30 cellular contexts compared by ENCODE assay signal in genomic region chr13:85841427-85841826, GRCh38. TPM values are rescaled to one million over a fixed set of nuclear protein-coding genes. Genes with fewer than 3 reads are reported as not detected.
"Had no signal": no experiment of that assay in that cellular context is flagged by ENCODE, and none has a peak within 500 bp of the region (broad histone marks: within the 10 kb centered on the region; RNA-seq: fewer than 3 reads in every experiment).

No MANE protein-coding gene starts in this region.

- H3K27ac ChIP-seq: body of pancreas, brain microvascular endothelial cell, breast epithelium, WERI-Rb-1 had no signal

- H3K27me3 ChIP-seq: body of pancreas, brain microvascular endothelial cell, breast epithelium had no signal

- H3K4me3 ChIP-seq: body of pancreas, breast epithelium had no signal

- ATAC-seq: activated CD4-positive, alpha-beta T cell treated with anti-CD3 and anti-CD28 coated beads for 36 hours; activated CD4-positive, CD25-positive, alpha-beta regulatory T cell treated with anti-CD3 and anti-CD28 coated beads, Interleukin-2, amount 50 U/mL, for 24 hours; activated CD8-positive, alpha-beta memory T cell treated with anti-CD3 and anti-CD28 coated beads, Interleukin-2, amount 10 ng/mL, durations not matched to agents 7 days and 5 days; activated CD8-positive, alpha-beta T cell treated with anti-CD3 and anti-CD28 coated beads, Interleukin-2, amount 10 ng/mL, durations not matched to agents 7 days and 5 days; activated naive CD8-positive, alpha-beta T cell treated with anti-CD3 and anti-CD28 coated beads, Interleukin-2, amount 50 U/mL, for 24 hours; body of pancreas; WTC11 had no signal

- H3K36me3 ChIP-seq: brain microvascular endothelial cell, breast epithelium, WERI-Rb-1 had no signal

- H3K9me3 ChIP-seq: body of pancreas, breast epithelium had no signal

- DNase-seq: activated CD4-positive, alpha-beta memory T cell treated with anti-CD3 and anti-CD28 coated beads, Interleukin-2, amount 10 ng/mL, durations not matched to agents 7 days and 5 days; activated CD4-positive, alpha-beta T cell treated with anti-CD3 and anti-CD28 coated beads for 1 hour; activated CD4-positive, alpha-beta T cell treated with anti-CD3 and anti-CD28 coated beads for 36 hours; activated CD4-positive, alpha-beta T cell treated with anti-CD3 and anti-CD28 coated beads for 48 hours; activated CD4-positive, alpha-beta T cell treated with anti-CD3 and anti-CD28 coated beads, Interleukin-2, amount 10 ng/mL, durations not matched to agents 7 days and 5 days; activated CD4-positive, alpha-beta T cell treated with anti-CD3 and anti-CD28 coated beads, Interleukin-2, amount 50 U/mL, for 48 hours; activated CD4-positive, CD25-positive, alpha-beta regulatory T cell; activated CD8-positive, alpha-beta memory T cell treated with anti-CD3 and anti-CD28 coated beads for 24 hours; activated CD8-positive, alpha-beta memory T cell treated with anti-CD3 and anti-CD28 coated beads, Interleukin-2, amount 10 ng/mL, durations not matched to agents 7 days and 5 days; activated CD8-positive, alpha-beta memory T cell treated with anti-CD3 and anti-CD28 coated beads, Interleukin-2, amount 50 U/mL, for 48 hours; activated CD8-positive, alpha-beta T cell treated with anti-CD3 and anti-CD28 coated beads, Interleukin-2, amount 10 ng/mL, durations not matched to agents 7 days and 5 days; activated effector memory CD4-positive, alpha-beta T cell treated with Interleukin-2 at 50 U/mL for 16 hours; activated gamma-delta T cell; activated naive CD4-positive, alpha-beta T cell treated with anti-CD3 and anti-CD28 coated beads, Interleukin-2, amount 10 ng/mL, durations not matched to agents 7 days and 5 days; activated naive CD4-positive, alpha-beta T cell treated with Interleukin-2 at 50 U/mL for 16 hours; activated naive CD8-positive, alpha-beta T cell treated with anti-CD3 and anti-CD28 coated beads, Interleukin-2, amount 10 ng/mL, durations not matched to agents 7 days and 5 days; activated naive CD8-positive, alpha-beta T cell treated with anti-CD3 and anti-CD28 coated beads, Interleukin-2, amount 50 U/mL, for 24 hours; activated T-cell treated with anti-CD3 and anti-CD28 coated beads, Interleukin-2, amount 50 U/mL, for 24 hours; activated T-cell treated with anti-CD3 and anti-CD28 coated beads, Interleukin-2, amount 50 U/mL, for 48 hours; amygdala; aorta; body of pancreas; brain microvascular endothelial cell; central memory CD4-positive, alpha-beta T cell; T-helper 2 cell; T-helper 9 cell; WERI-Rb-1 had no signal

RNA-seq across cellular contexts. Expression of gene SLITRK6, which starts 42.2 kb away (rescaled TPM):
- polyA plus RNA-seq: aorta had no signal
